Comparison of ENCODE assay signal across 19 cellular contexts in genomic region chr11:62013266-62014157, GRCh38. TPM values are rescaled to one million over a fixed set of nuclear protein-coding genes. Genes with fewer than 3 reads are reported as not detected.
DNase-seq lines count a peak whose midpoint lies in the region; ATAC-seq and TF ChIP-seq lines count a peak whose summit lies in the region.
"Had no signal": no experiment of that assay in that cellular context is flagged by ENCODE, and none has a peak within 500 bp of the region (broad histone marks: within the 10 kb centered on the region; RNA-seq: fewer than 3 reads in every experiment).

No MANE protein-coding gene starts in this region.

- H3K36me3 ChIP-seq in PC-3 (ENCODE audit: low read depth, low read length): no peaks in the 10 kb centered on the region
- no peaks in the 10 kb centered on the region for H3K36me3 ChIP-seq in prostate gland
- H3K36me3 ChIP-seq: ascending aorta had no signal

- intact Hi-C loops in Calu3 (cut with micrococcal nuclease; ENCODE audit: unreplicated experiment) (no loop called here), PC-3 (cut with micrococcal nuclease) (loop anchor here (2.0 kb wide), 2 partner anchors 31 to 41 kb away; no protein-coding TSS in a partner anchor), prostate gland (cut with DNase I) (no loop called here)
- intact Hi-C loops in activated CD4-positive, alpha-beta T cell treated with anti-CD3 and anti-CD28 coated beads, Interleukin-2, amount 10 ng/mL, durations not matched to agents 24 days and 14 days (cut with micrococcal nuclease): no loop called here

- H3K27ac Mint-ChIP-seq in Calu3 (ENCODE audit: unreplicated experiment): no peak overlapping the region
- H3K27ac Mint-ChIP-seq in activated CD4-positive, alpha-beta T cell treated with anti-CD3 and anti-CD28 coated beads, Interleukin-2, amount 10 ng/mL, durations not matched to agents 24 days and 14 days: no peak overlapping the region
- H3K27ac Mint-ChIP-seq: activated T-cell treated with anti-CD3 and anti-CD28 coated beads, Interleukin-2, amount 50 U/mL, for 72 hours; mesothelial cell of epicardium had no signal

- H3K27ac ChIP-seq in PC-3 (ENCODE audit: low read length) (peak overlapping the region; percentile 94), prostate gland (no peak overlapping the region)
- H3K27ac ChIP-seq: ascending aorta had no signal

- no peak for TF ChIP-seq CTCF in Calu3 (IDR thresholded peaks at IDR 0.05; ENCODE audit: unreplicated experiment)
- TF ChIP-seq CTCF in PC-3 (conservative IDR thresholded peaks at IDR 0.05; ENCODE audit: low read depth, low read length): no peak
- TF ChIP-seq CTCF in epithelial cell of proximal tubule (conservative IDR thresholded peaks at IDR 0.05; ENCODE audit: low read depth, low read length): no peak
- no peak for TF ChIP-seq CTCF in prostate gland (IDR thresholded peaks at IDR 0.05)

- DNase-seq in Calu3: peak; percentile 22
- peak; percentile 85 for DNase-seq in PC-3
- DNase-seq in epithelial cell of proximal tubule (ENCODE audit: low read depth): peak; percentile 63
- DNase-seq in prostate gland (ENCODE audit: low spot score): peak; percentile 32
- no peak for DNase-seq in NCI-H1930 (lab: John Stamatoyannopoulos, UW)
- DNase-seq in activated CD4-positive, alpha-beta T cell treated with anti-CD3 and anti-CD28 coated beads, Interleukin-2, amount 10 ng/mL, durations not matched to agents 24 days and 14 days: no peak
- no peak for DNase-seq in NCI-H2227 (lab: John Stamatoyannopoulos, UW; ENCODE audit: unreplicated experiment)
- DNase-seq: activated CD4-positive, CD25-positive, alpha-beta regulatory T cell treated with anti-CD3 and anti-CD28 coated beads, Interleukin-2, amount 50 U/mL, for 72 hours; activated T-cell treated with anti-CD3 and anti-CD28 coated beads, Interleukin-2, amount 50 U/mL, for 72 hours; COR-L47; HCEC 1CT; NCI-H1417 treated with DMSO at 0.1 percent for 48 hours; NCI-H526 treated with DMSO at 0.1 percent for 48 hours; stimulated activated CD4-positive, alpha-beta T cell treated with anti-CD3 and anti-CD28 coated beads, Interleukin-4, amount 100 ng/mL, for 24 hours; stimulated activated naive CD8-positive, alpha-beta T cell treated with anti-CD3 and anti-CD28 coated beads, Interleukin-15, Interleukin-2, amounts not matched to agents 100 U/mL and 50 U/mL, for 24 hours had no signal

- H3K4me2 ChIP-seq in PC-3 (ENCODE audit: low read length): peak overlapping the region; percentile 69

- H3K27me3 Mint-ChIP-seq in Calu3 (ENCODE audit: unreplicated experiment): no peaks in the 10 kb centered on the region
- no peaks in the 10 kb centered on the region for H3K27me3 Mint-ChIP-seq in activated CD4-positive, alpha-beta T cell treated with anti-CD3 and anti-CD28 coated beads, Interleukin-2, amount 10 ng/mL, durations not matched to agents 24 days and 14 days

- H3K4me3 Mint-ChIP-seq in Calu3 (ENCODE audit: low read depth, unreplicated experiment): no peak overlapping the region
- no peak overlapping the region for H3K4me3 Mint-ChIP-seq in activated CD4-positive, alpha-beta T cell treated with anti-CD3 and anti-CD28 coated beads, Interleukin-2, amount 10 ng/mL, durations not matched to agents 24 days and 14 days
- H3K4me3 Mint-ChIP-seq: activated T-cell treated with anti-CD3 and anti-CD28 coated beads, Interleukin-2, amount 50 U/mL, for 72 hours; mesothelial cell of epicardium had no signal

- POLR2A ChIA-PET in PC-3 (lab: Charles Lee; ENCODE audit: unreplicated experiment): interaction anchor here (0.6 to 1.6 kb wide), 4 partner anchors 41 to 398 kb away, joined by 3 to 11 read pairs (median 4); partner anchors contain the start of gene FTH1

- H3K9ac ChIP-seq in PC-3 (ENCODE audit: low read length): peak overlapping the region; percentile 59

- H3K9me3 Mint-ChIP-seq in Calu3 (ENCODE audit: low read depth, unreplicated experiment): peaks cover 6% of the 10 kb centered on the region
- H3K9me3 Mint-ChIP-seq in activated CD4-positive, alpha-beta T cell treated with anti-CD3 and anti-CD28 coated beads, Interleukin-2, amount 10 ng/mL, durations not matched to agents 24 days and 14 days: no peaks in the 10 kb centered on the region
- H3K9me3 Mint-ChIP-seq: activated T-cell treated with anti-CD3 and anti-CD28 coated beads, Interleukin-2, amount 50 U/mL, for 72 hours had no signal

- H3F3A ChIP-seq in PC-3 (ENCODE audit: low read length, unreplicated experiment): peaks cover 3% of the 10 kb centered on the region

- H3K9me3 ChIP-seq in PC-3 (ENCODE audit: low read length) (no peaks in the 10 kb centered on the region), prostate gland (no peaks in the 10 kb centered on the region)
- H3K9me3 ChIP-seq: ascending aorta had no signal

- CTCF ChIA-PET in Calu3 (lab: Charles Lee) (interaction anchor here (0.6 to 1.2 kb wide), 3 partner anchors 12 to 200 kb away, joined by 3 to 5 read pairs (median 4); no protein-coding TSS in a partner anchor), PC-3 (lab: Charles Lee) (no interaction called here)

- TF ChIP-seq POLR2A in prostate gland (IDR thresholded peaks at IDR 0.05): no peak

- peak; percentile 56 for ATAC-seq in PC-3
- no peak for ATAC-seq in HG02981 (IDR thresholded peaks at IDR 0.05; ENCODE audit: unreplicated experiment)
- ATAC-seq: activated T-cell treated with anti-CD3 and anti-CD28 coated beads, Interleukin-2, amount 50 U/mL, for 72 hours; SK-N-SH treated with all-trans-retinoic acid at 6 μM for 48 hours; stimulated activated naive CD8-positive, alpha-beta T cell treated with anti-CD3 and anti-CD28 coated beads, Interleukin-15, Interleukin-2, amounts not matched to agents 100 U/mL and 50 U/mL, for 24 hours had no signal

- WGBS in prostate gland: 65% methylated on average over 13 of the region's 13 CpGs

- BruUV-seq in Calu3 (replicated peaks; lab: Mats Ljungman, UMichigan) (no TSS peak), PC-3 (replicated peaks; lab: Mats Ljungman, UMichigan) (TSS peak; percentile 51)

- no peaks in the 10 kb centered on the region for H3K9me2 ChIP-seq in PC-3 (replicated peaks; ENCODE audit: low read length)

- peaks cover 10% of the 10 kb centered on the region for H3K4me1 Mint-ChIP-seq in Calu3 (ENCODE audit: low read depth, unreplicated experiment)
- peaks cover 4% of the 10 kb centered on the region for H3K4me1 Mint-ChIP-seq in activated CD4-positive, alpha-beta T cell treated with anti-CD3 and anti-CD28 coated beads, Interleukin-2, amount 10 ng/mL, durations not matched to agents 24 days and 14 days

- H3K36me3 Mint-ChIP-seq in Calu3 (ENCODE audit: insufficient read depth, unreplicated experiment): peaks cover 5% of the 10 kb centered on the region
- H3K36me3 Mint-ChIP-seq in activated CD4-positive, alpha-beta T cell treated with anti-CD3 and anti-CD28 coated beads, Interleukin-2, amount 10 ng/mL, durations not matched to agents 24 days and 14 days (ENCODE audit: low read depth): no peaks in the 10 kb centered on the region
- H3K36me3 Mint-ChIP-seq: mesothelial cell of epicardium had no signal

- no peaks in the 10 kb centered on the region for H4K20me1 ChIP-seq in PC-3 (ENCODE audit: low read length)

- H3K4me3 ChIP-seq in PC-3 (ENCODE audit: low read length) (peak overlapping the region; percentile 31), epithelial cell of proximal tubule (ENCODE audit: low read depth, low read length) (peak overlapping the region; percentile 12), prostate gland (no peak overlapping the region)
- H3K4me3 ChIP-seq: ascending aorta had no signal

- 0 out of 2 replicates have a peak overlapping the region, but pooled peaks have one; percentile 14 for H2AFZ ChIP-seq in PC-3 (ENCODE audit: low read length)

- H3K79me2 ChIP-seq in PC-3 (ENCODE audit: low read length): no peaks in the 10 kb centered on the region

- H3K4me1 ChIP-seq in PC-3 (ENCODE audit: insufficient read depth, low read length) (peaks cover 28% of the 10 kb centered on the region), prostate gland (replicated peaks) (no peaks in the 10 kb centered on the region)
- H3K4me1 ChIP-seq: ascending aorta had no signal

- H3K27me3 ChIP-seq in PC-3 (ENCODE audit: low read length) (no peaks in the 10 kb centered on the region), prostate gland (replicated peaks; ENCODE audit: insufficient read depth) (no peaks in the 10 kb centered on the region)
- H3K27me3 ChIP-seq: ascending aorta had no signal

RNA-seq across cellular contexts. Expression of gene FTH1, which starts 46.1 kb away (rescaled TPM):
- total RNA-seq in Calu3 (2022) (1,555 and 1,627 TPM in 2 replicates), PC-3 (2014; rRNA removed) (1,927 and 1,937 TPM in 2 replicates), epithelial cell of proximal tubule (518 and 789 TPM in 2 replicates), prostate gland (1,000 to 10,000 TPM; 1,344 to 1,560 TPM)
- 500 and 515 TPM in 2 replicates for total RNA-seq in activated CD4-positive, alpha-beta T cell treated with anti-CD3 and anti-CD28 coated beads, Interleukin-2, amount 10 ng/mL, durations not matched to agents 24 days and 14 days

Comparison
In these comparisons a context has a peak if more than half of its experiments do, and no peak if none do; other contexts are left out.
1. DNase-seq: peak in Calu3 (single experiment), PC-3 (single experiment), epithelial cell of proximal tubule (single experiment) and prostate gland (single experiment); none in NCI-H1930 (0 of 2), activated CD4-positive, alpha-beta T cell treated with anti-CD3 and anti-CD28 coated beads, Interleukin-2, amount 10 ng/mL, durations not matched to agents 24 days and 14 days (single experiment) and NCI-H2227 (single experiment).
2. H3K4me3 ChIP-seq: peak in PC-3 (single experiment) and epithelial cell of proximal tubule (single experiment); none in prostate gland (0 of 2).